13 cellular contexts compared by ENCODE assay signal in the genomic region with DNA sequence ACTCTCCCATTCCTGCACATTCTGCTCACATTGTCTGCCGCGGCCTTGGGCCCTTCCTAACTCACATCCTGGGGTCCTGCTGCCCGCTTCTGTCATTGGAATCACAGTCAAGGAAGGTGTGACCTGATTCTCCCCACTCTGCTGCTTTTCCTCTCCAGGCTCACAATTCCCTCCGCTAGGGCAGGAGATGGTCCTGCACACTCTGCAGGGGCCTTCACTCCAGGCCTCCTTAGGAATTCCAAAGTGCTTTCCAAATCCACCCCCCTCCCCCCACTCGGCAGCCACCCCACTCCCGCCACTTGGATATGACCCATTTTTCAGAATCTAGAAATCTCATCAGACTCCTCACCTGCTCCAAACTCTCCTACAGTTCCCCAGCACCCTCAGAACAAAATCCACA. TPM values are rescaled to one million over a fixed set of nuclear protein-coding genes. Genes with fewer than 3 reads are reported as not detected.
"Had no signal": no experiment of that assay in that cellular context is flagged by ENCODE, and none has a peak within 500 bp of the region (broad histone marks: within the 10 kb centered on the region; RNA-seq: fewer than 3 reads in every experiment).

No MANE protein-coding gene starts in this region.

- H3K9me3 Mint-ChIP-seq: activated T-cell treated with anti-CD3 and anti-CD28 coated beads, Interleukin-2, amount 50 U/mL, for 4 hours; naive B cell; stimulated activated memory B cell treated with anti-CD40 and anti-IgM and Interleukin-4, amounts not matched to agents 10 μg/mL and 1 μg/mL and 100 μg/mL, for 72 hours had no signal

- ATAC-seq: activated T-cell treated with anti-CD3 and anti-CD28 coated beads, Interleukin-2, amount 50 U/mL, for 4 hours; stimulated activated memory B cell treated with anti-CD40 and anti-IgM and Interleukin-4, amounts not matched to agents 10 μg/mL and 1 μg/mL and 100 μg/mL, for 72 hours had no signal

- H3K9me3 ChIP-seq: neutrophil, tibial artery, vagina had no signal

- DNase-seq: activated CD4-positive, alpha-beta T cell treated with anti-CD3 and anti-CD28 coated beads, Interleukin-2, amount 50 U/mL, for 4 hours; activated CD4-positive, CD25-positive, alpha-beta regulatory T cell treated with anti-CD3 and anti-CD28 coated beads, Interleukin-2, amount 50 U/mL, for 72 hours; activated gamma-delta T cell treated with Interleukin-2 at 50 U/mL for 16 hours; activated T-cell treated with anti-CD3 and anti-CD28 coated beads, Interleukin-2, amount 50 U/mL, for 4 hours; islet precursor cell; naive B cell; stimulated activated CD4-positive, alpha-beta T cell treated with anti-CD3 and anti-CD28 coated beads, Interleukin-2, amount 100 ng/mL, for 48 hours; tibial artery had no signal

- H3K4me3 Mint-ChIP-seq: activated T-cell treated with anti-CD3 and anti-CD28 coated beads, Interleukin-2, amount 50 U/mL, for 4 hours; stimulated activated memory B cell treated with anti-CD40 and anti-IgM and Interleukin-4, amounts not matched to agents 10 μg/mL and 1 μg/mL and 100 μg/mL, for 72 hours had no signal

- H3K27ac ChIP-seq: neutrophil, tibial artery, vagina had no signal

- H3K4me3 ChIP-seq: tibial artery, vagina had no signal

- H3K27ac Mint-ChIP-seq: naive B cell; stimulated activated memory B cell treated with anti-CD40 and anti-IgM and Interleukin-4, amounts not matched to agents 10 μg/mL and 1 μg/mL and 100 μg/mL, for 72 hours had no signal

- H3K36me3 Mint-ChIP-seq: naive B cell had no signal

RNA-seq across cellular contexts. Expression of a gene that starts 3.1 kb away (rescaled TPM):
- total RNA-seq: lung microvascular endothelial cell, skeletal muscle tissue, vagina had no signal

RNA-seq across cellular contexts. Expression of a gene that starts 47.4 kb away (rescaled TPM):
- total RNA-seq: lung microvascular endothelial cell, skeletal muscle tissue, vagina had no signal
